ENCODE assay signal across 24 cellular contexts in the genomic region with DNA sequence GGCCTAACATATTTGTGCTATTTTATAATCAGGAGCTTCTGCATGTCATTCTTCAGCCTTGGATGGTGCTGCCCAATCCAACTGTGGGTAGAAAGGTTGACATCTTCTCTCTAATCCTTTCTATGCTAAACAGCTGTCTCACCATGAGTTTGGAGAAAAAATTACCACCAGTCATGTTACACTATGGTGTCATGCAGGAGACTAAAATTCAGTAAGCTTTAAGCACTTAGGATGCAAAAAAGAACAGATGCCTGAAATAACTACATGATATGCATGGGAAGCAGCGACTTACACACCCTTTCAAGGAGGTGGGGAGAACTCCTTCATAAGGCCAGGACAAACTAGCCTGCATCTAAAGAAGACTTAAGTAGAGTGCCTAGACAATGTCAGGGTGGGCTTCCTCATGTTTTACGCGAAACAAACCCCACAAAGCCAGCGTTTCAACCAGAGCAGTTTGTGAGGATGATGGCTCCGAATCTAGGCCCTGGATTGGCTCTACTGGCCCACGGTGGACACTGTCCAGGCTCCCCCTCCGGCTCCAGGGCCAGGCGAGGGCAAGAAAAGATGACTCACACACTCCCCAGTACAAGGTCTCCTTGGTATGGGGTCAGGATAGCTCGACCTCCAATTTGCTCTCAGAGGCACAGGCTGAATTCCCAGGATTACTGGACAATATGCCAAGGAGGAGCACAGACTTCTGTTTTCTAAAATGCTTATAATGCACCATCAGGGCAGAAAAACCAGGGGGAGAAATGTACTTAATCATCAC. TPM values are rescaled to one million over a fixed set of nuclear protein-coding genes. Genes with fewer than 3 reads are reported as not detected.
DNase-seq lines count a peak whose midpoint lies in the region; ATAC-seq and TF ChIP-seq lines count a peak whose summit lies in the region.
"Had no signal": no experiment of that assay in that cellular context is flagged by ENCODE, and none has a peak within 500 bp of the region (broad histone marks: within the 10 kb centered on the region; RNA-seq: fewer than 3 reads in every experiment).

No MANE protein-coding gene starts in this region.

- H3F3A ChIP-seq in neural progenitor cell (ENCODE audit: low read depth): no peaks in the 10 kb centered on the region

- ATAC-seq in stimulated activated effector memory CD8-positive, alpha-beta T cell treated with anti-CD3 and anti-CD28 coated beads, Interleukin-12 subunit alpha, Interleukin-12 subunit beta, amount 100 ng/mL, for 72 hours: no peak
- ATAC-seq: activated CD8-positive, alpha-beta T cell treated with anti-CD3 and anti-CD28 coated beads for 36 hours; natural killer cell; stimulated activated naive CD8-positive, alpha-beta T cell treated with anti-CD3 and anti-CD28 coated beads, Interleukin-15, Interleukin-2, amounts not matched to agents 100 U/mL and 50 U/mL, for 24 hours had no signal

- H3K27me3 Mint-ChIP-seq in neural progenitor cell (ENCODE audit: insufficient read depth, low read depth): no peaks in the 10 kb centered on the region
- H3K27me3 Mint-ChIP-seq in activated T-helper 2 cell treated with anti-CD3 and anti-CD28 coated beads, Interferon-gamma antibody, Interleukin-2, Interleukin-4, amounts not matched to agents 10 μg/mL and 5 μg/mL and 100 μg/mL, durations not matched to agents 14 hours and 24 hours and 36 hours (ENCODE audit: low read depth): no peaks in the 10 kb centered on the region
- H3K27me3 Mint-ChIP-seq: activated CD8-positive, alpha-beta T cell treated with anti-CD3 and anti-CD28 coated beads for 36 hours; CD4-positive, alpha-beta T cell had no signal

- intact Hi-C loops in adrenal gland (cut with DNase I): no loop called here
- intact Hi-C loops in activated T-helper 2 cell treated with anti-CD3 and anti-CD28 coated beads, Interferon-gamma antibody, Interleukin-2, Interleukin-4, amounts not matched to agents 10 μg/mL and 5 μg/mL and 100 μg/mL, durations not matched to agents 14 hours and 24 hours and 36 hours (cut with micrococcal nuclease): no loop called here

- TF ChIP-seq POLR2A in adrenal gland (IDR thresholded peaks at IDR 0.05): no peak

- H3K4me1 ChIP-seq in adrenal gland (replicated peaks in 1 of 2): peaks cover 14 to 28% of the 10 kb centered on the region in 2 donors
- no peaks in the 10 kb centered on the region for H3K4me1 ChIP-seq in neural progenitor cell
- H3K4me1 ChIP-seq: ascending aorta, thyroid gland had no signal

- H3K4me3 ChIP-seq in adrenal gland (no peak overlapping the region), fibroblast of the aortic adventitia (ENCODE audit: low read depth, low read length) (no peak overlapping the region), neural progenitor cell (no peak overlapping the region)
- H3K4me3 ChIP-seq: ascending aorta, hepatocyte, SK-N-MC, thyroid gland had no signal

- TF ChIP-seq CTCF in adrenal gland (IDR thresholded peaks at IDR 0.05): no peak
- no peak for TF ChIP-seq CTCF in fibroblast of the aortic adventitia (IDR thresholded peaks at IDR 0.05; ENCODE audit: insufficient read depth, low read length)
- no peak for TF ChIP-seq CTCF in neural progenitor cell (IDR thresholded peaks at IDR 0.05)

- no peaks in the 10 kb centered on the region for H3K9me3 ChIP-seq in adrenal gland (replicated peaks in 1 of 3)
- no peaks in the 10 kb centered on the region for H3K9me3 ChIP-seq in neural progenitor cell (ENCODE audit: low read depth)
- H3K9me3 ChIP-seq: ascending aorta, thyroid gland had no signal

- peaks cover 63% of the 10 kb centered on the region for H3K4me1 Mint-ChIP-seq in neural progenitor cell
- peaks cover 23% of the 10 kb centered on the region for H3K4me1 Mint-ChIP-seq in stimulated activated effector memory CD8-positive, alpha-beta T cell treated with anti-CD3 and anti-CD28 coated beads, Interleukin-12 subunit alpha, Interleukin-12 subunit beta, amount 100 ng/mL, for 72 hours
- peaks cover 7% of the 10 kb centered on the region for H3K4me1 Mint-ChIP-seq in activated T-helper 2 cell treated with anti-CD3 and anti-CD28 coated beads, Interferon-gamma antibody, Interleukin-2, Interleukin-4, amounts not matched to agents 10 μg/mL and 5 μg/mL and 100 μg/mL, durations not matched to agents 14 hours and 24 hours and 36 hours (ENCODE audit: low read depth)

- H3K36me3 ChIP-seq in adrenal gland (replicated peaks in 1 of 2) (no peaks in the 10 kb centered on the region), neural progenitor cell (no peaks in the 10 kb centered on the region)
- H3K36me3 ChIP-seq: ascending aorta, thyroid gland had no signal

- H3K9ac ChIP-seq in neural progenitor cell: no peak overlapping the region

- WGBS in adrenal gland, 4 donors: 44 to 62% (median 55%) methylated on average over 9 of the region's 9 CpGs

- peaks cover 2% of the 10 kb centered on the region for H3K36me3 Mint-ChIP-seq in neural progenitor cell
- H3K36me3 Mint-ChIP-seq in stimulated activated effector memory CD8-positive, alpha-beta T cell treated with anti-CD3 and anti-CD28 coated beads, Interleukin-12 subunit alpha, Interleukin-12 subunit beta, amount 100 ng/mL, for 72 hours: peaks cover 5% of the 10 kb centered on the region
- H3K36me3 Mint-ChIP-seq in activated T-helper 2 cell treated with anti-CD3 and anti-CD28 coated beads, Interferon-gamma antibody, Interleukin-2, Interleukin-4, amounts not matched to agents 10 μg/mL and 5 μg/mL and 100 μg/mL, durations not matched to agents 14 hours and 24 hours and 36 hours (ENCODE audit: low read depth): no peaks in the 10 kb centered on the region
- H3K36me3 Mint-ChIP-seq: natural killer cell had no signal

- H3K27ac Mint-ChIP-seq in neural progenitor cell: peak overlapping the region; percentile 50
- H3K27ac Mint-ChIP-seq in stimulated activated effector memory CD8-positive, alpha-beta T cell treated with anti-CD3 and anti-CD28 coated beads, Interleukin-12 subunit alpha, Interleukin-12 subunit beta, amount 100 ng/mL, for 72 hours: no peak overlapping the region
- H3K27ac Mint-ChIP-seq in activated T-helper 2 cell treated with anti-CD3 and anti-CD28 coated beads, Interferon-gamma antibody, Interleukin-2, Interleukin-4, amounts not matched to agents 10 μg/mL and 5 μg/mL and 100 μg/mL, durations not matched to agents 14 hours and 24 hours and 36 hours: no peak overlapping the region
- H3K27ac Mint-ChIP-seq: activated CD8-positive, alpha-beta T cell treated with anti-CD3 and anti-CD28 coated beads for 36 hours; CD4-positive, alpha-beta T cell; natural killer cell had no signal

- peaks cover 9% of the 10 kb centered on the region for H4K20me1 ChIP-seq in neural progenitor cell (ENCODE audit: low read depth)

- H3K79me2 ChIP-seq in neural progenitor cell (ENCODE audit: low read depth): peaks cover 8% of the 10 kb centered on the region

- H3K27me3 ChIP-seq in adrenal gland (no peaks in the 10 kb centered on the region), neural progenitor cell (no peaks in the 10 kb centered on the region)
- H3K27me3 ChIP-seq: ascending aorta, hepatocyte, thyroid gland had no signal

- DNase-seq in ELF-1 (ENCODE audit: low read depth, low spot score) (peak; percentile 67), adrenal gland (peak; percentile 64 to 86 (median 83)), fibroblast of the aortic adventitia (ENCODE audit: low read depth) (peak; percentile 32), neural progenitor cell (ENCODE audit: low spot score) (no peak), OCI-M1 (lab: John Stamatoyannopoulos, UW) (no peak), CD1c-positive myeloid dendritic cell (ENCODE audit: extremely low spot score) (no peak)
- DNase-seq in stimulated activated effector memory CD8-positive, alpha-beta T cell treated with anti-CD3 and anti-CD28 coated beads, Interleukin-12 subunit alpha, Interleukin-12 subunit beta, amount 100 ng/mL, for 72 hours (ENCODE audit: low spot score in 2 of 2): no peak
- DNase-seq in activated T-helper 2 cell treated with anti-CD3 and anti-CD28 coated beads, Interferon-gamma antibody, Interleukin-2, Interleukin-4, amounts not matched to agents 10 μg/mL and 5 μg/mL and 100 μg/mL, durations not matched to agents 14 hours and 24 hours and 36 hours (ENCODE audit: low spot score): no peak
- DNase-seq: activated CD8-positive, alpha-beta T cell treated with anti-CD3 and anti-CD28 coated beads for 36 hours; activated naive CD4-positive, alpha-beta T cell; CD4-positive, alpha-beta T cell; GF-D8; KBM-7; MV-4-11; natural killer cell; NCI-H1930; NCI-H446; stimulated activated CD4-positive, alpha-beta T cell treated with anti-CD3 and anti-CD28 coated beads, Interleukin-2, amount 100 ng/mL, for 48 hours; stimulated activated naive CD8-positive, alpha-beta T cell treated with anti-CD3 and anti-CD28 coated beads, Interleukin-15, Interleukin-2, amounts not matched to agents 100 U/mL and 50 U/mL, for 24 hours; T1000; thyroid gland had no signal

- H3K9me3 Mint-ChIP-seq in neural progenitor cell: no peaks in the 10 kb centered on the region
- no peaks in the 10 kb centered on the region for H3K9me3 Mint-ChIP-seq in stimulated activated effector memory CD8-positive, alpha-beta T cell treated with anti-CD3 and anti-CD28 coated beads, Interleukin-12 subunit alpha, Interleukin-12 subunit beta, amount 100 ng/mL, for 72 hours
- H3K9me3 Mint-ChIP-seq in activated T-helper 2 cell treated with anti-CD3 and anti-CD28 coated beads, Interferon-gamma antibody, Interleukin-2, Interleukin-4, amounts not matched to agents 10 μg/mL and 5 μg/mL and 100 μg/mL, durations not matched to agents 14 hours and 24 hours and 36 hours: no peaks in the 10 kb centered on the region
- H3K9me3 Mint-ChIP-seq: activated CD8-positive, alpha-beta T cell treated with anti-CD3 and anti-CD28 coated beads for 36 hours; CD4-positive, alpha-beta T cell; natural killer cell had no signal

- no peak overlapping the region for H3K4me2 ChIP-seq in neural progenitor cell
- H3K4me2 ChIP-seq: hepatocyte had no signal

- no peak overlapping the region for H3K4me3 Mint-ChIP-seq in neural progenitor cell
- no peak overlapping the region for H3K4me3 Mint-ChIP-seq in stimulated activated effector memory CD8-positive, alpha-beta T cell treated with anti-CD3 and anti-CD28 coated beads, Interleukin-12 subunit alpha, Interleukin-12 subunit beta, amount 100 ng/mL, for 72 hours
- H3K4me3 Mint-ChIP-seq in activated T-helper 2 cell treated with anti-CD3 and anti-CD28 coated beads, Interferon-gamma antibody, Interleukin-2, Interleukin-4, amounts not matched to agents 10 μg/mL and 5 μg/mL and 100 μg/mL, durations not matched to agents 14 hours and 24 hours and 36 hours (ENCODE audit: low read depth): no peak overlapping the region
- H3K4me3 Mint-ChIP-seq: activated CD8-positive, alpha-beta T cell treated with anti-CD3 and anti-CD28 coated beads for 36 hours; CD4-positive, alpha-beta T cell; natural killer cell had no signal

- H3K27ac ChIP-seq in adrenal gland: peak overlapping the region in 4 of 5 donors; percentile 10 to 83 (median 46)
- no peak overlapping the region for H3K27ac ChIP-seq in neural progenitor cell
- H3K27ac ChIP-seq: ascending aorta, hepatocyte, SK-N-MC, thyroid gland had no signal

- H2AFZ ChIP-seq in neural progenitor cell (replicated peaks): no peak overlapping the region
- H2AFZ ChIP-seq: hepatocyte had no signal

RNA-seq across cellular contexts. Expression of gene STX18, which starts 45.1 kb away (rescaled TPM):
- total RNA-seq in adrenal gland: 10 to 100 TPM; 28.6 to 52.9 (median 35.2) TPM
- 10 to 100 TPM; 39.4 to 88.5 (median 60.8) TPM for polyA plus RNA-seq in adrenal gland
- total RNA-seq in fibroblast of the aortic adventitia (ENCODE audit: low replicate concordance): 25.6 and 32.2 TPM in 2 replicates
- total RNA-seq in neural progenitor cell (ENCODE audit: low replicate concordance): 24.9 and 33.9 TPM in 2 replicates
- 26.9 and 30.8 TPM in 2 replicates for total RNA-seq in activated T-helper 2 cell treated with anti-CD3 and anti-CD28 coated beads, Interferon-gamma antibody, Interleukin-2, Interleukin-4, amounts not matched to agents 10 μg/mL and 5 μg/mL and 100 μg/mL, durations not matched to agents 14 hours and 24 hours and 36 hours

Comparison
In these comparisons a context has a peak if more than half of its experiments do, and no peak if none do; other contexts are left out.
1. DNase-seq: peak in ELF-1 (single experiment), adrenal gland (7 of 7) and fibroblast of the aortic adventitia (single experiment); none in neural progenitor cell (single experiment), stimulated activated effector memory CD8-positive, alpha-beta T cell treated with anti-CD3 and anti-CD28 coated beads, Interleukin-12 subunit alpha, Interleukin-12 subunit beta, amount 100 ng/mL, for 72 hours (0 of 2), OCI-M1 (single experiment), CD1c-positive myeloid dendritic cell (single experiment) and activated T-helper 2 cell treated with anti-CD3 and anti-CD28 coated beads, Interferon-gamma antibody, Interleukin-2, Interleukin-4, amounts not matched to agents 10 μg/mL and 5 μg/mL and 100 μg/mL, durations not matched to agents 14 hours and 24 hours and 36 hours (single experiment).